In genomic region chr12:113152196-113152834, GRCh38 we compare ENCODE assay signal across 10 cellular contexts. TPM values are rescaled to one million over a fixed set of nuclear protein-coding genes. Genes with fewer than 3 reads are reported as not detected.
A peak's percentile ranks its signal among the peaks of the same experiment; 100 is the strongest.
DNase-seq lines count a peak whose midpoint lies in the region; ATAC-seq and TF ChIP-seq lines count a peak whose summit lies in the region.
"Had no signal": no experiment of that assay in that cellular context is flagged by ENCODE, and none has a peak within 500 bp of the region (broad histone marks: within the 10 kb centered on the region; RNA-seq: fewer than 3 reads in every experiment).

No MANE protein-coding gene starts in this region.

- no peak overlapping the region for H3K27ac ChIP-seq in lower lobe of right lung

- peaks cover 55% of the 10 kb centered on the region for H3K27me3 ChIP-seq in lower lobe of right lung (ENCODE audit: low read depth)

- in situ Hi-C loops in KBM-7 (cut with MboI; ENCODE audit: low pct_unique_long_range_greater_than_20kb, low sequenced_read_pairs) = no loop called here

- intact Hi-C loops in lower lobe of right lung (cut with DNase I) = no loop called here

- H3K4me1 ChIP-seq in lower lobe of right lung = peaks cover 27% of the 10 kb centered on the region

- peak overlapping the region; percentile 73 for H3K4me3 Mint-ChIP-seq in stimulated activated naive CD8-positive, alpha-beta T cell treated with anti-CD3 and anti-CD28 coated beads, Interleukin-15, Interleukin-2, amounts not matched to agents 100 ng/mL and 50 ng/mL, for 24 hours
- peak overlapping the region; percentile 71 for H3K4me3 Mint-ChIP-seq in activated naive CD8-positive, alpha-beta T cell

- ATAC-seq in stimulated activated naive CD8-positive, alpha-beta T cell treated with anti-CD3 and anti-CD28 coated beads, Interleukin-15, Interleukin-2, amounts not matched to agents 100 U/mL and 50 U/mL, for 24 hours = no peak
- ATAC-seq in lower lobe of right lung = no peak
- no peak for ATAC-seq in activated CD4-positive, CD25-positive, alpha-beta regulatory T cell treated with anti-CD3 and anti-CD28 coated beads, Interleukin-2, amount 50 U/mL, for 24 hours
- no peak for ATAC-seq in GM18909 (IDR thresholded peaks at IDR 0.05; ENCODE audit: poor library complexity, unreplicated experiment)

- H3K9me3 ChIP-seq in lower lobe of right lung = no peaks in the 10 kb centered on the region

- H3K4me3 ChIP-seq in lower lobe of right lung = peak overlapping the region; percentile 55

- no peaks in the 10 kb centered on the region for H3K9me3 Mint-ChIP-seq in stimulated activated naive CD8-positive, alpha-beta T cell treated with anti-CD3 and anti-CD28 coated beads, Interleukin-15, Interleukin-2, amounts not matched to agents 100 ng/mL and 50 ng/mL, for 24 hours
- peaks cover 3% of the 10 kb centered on the region for H3K9me3 Mint-ChIP-seq in activated naive CD8-positive, alpha-beta T cell (ENCODE audit: low read depth)

- no peaks in the 10 kb centered on the region for H3K36me3 ChIP-seq in lower lobe of right lung

- H3K4me1 Mint-ChIP-seq in stimulated activated naive CD8-positive, alpha-beta T cell treated with anti-CD3 and anti-CD28 coated beads, Interleukin-15, Interleukin-2, amounts not matched to agents 100 ng/mL and 50 ng/mL, for 24 hours (ENCODE audit: low read depth) = peaks cover 35% of the 10 kb centered on the region
- peaks cover 24% of the 10 kb centered on the region for H3K4me1 Mint-ChIP-seq in activated naive CD8-positive, alpha-beta T cell (ENCODE audit: low read depth)

- peaks cover 17% of the 10 kb centered on the region for H3K27me3 Mint-ChIP-seq in stimulated activated naive CD8-positive, alpha-beta T cell treated with anti-CD3 and anti-CD28 coated beads, Interleukin-15, Interleukin-2, amounts not matched to agents 100 ng/mL and 50 ng/mL, for 24 hours
- no peaks in the 10 kb centered on the region for H3K27me3 Mint-ChIP-seq in activated naive CD8-positive, alpha-beta T cell

- H3K27ac Mint-ChIP-seq in stimulated activated naive CD8-positive, alpha-beta T cell treated with anti-CD3 and anti-CD28 coated beads, Interleukin-15, Interleukin-2, amounts not matched to agents 100 ng/mL and 50 ng/mL, for 24 hours = no peak overlapping the region
- H3K27ac Mint-ChIP-seq in activated naive CD8-positive, alpha-beta T cell = peak overlapping the region; percentile 51

- TF ChIP-seq CTCF in lower lobe of right lung (IDR thresholded peaks at IDR 0.05) = no peak

- DNase-seq in stimulated activated naive CD8-positive, alpha-beta T cell treated with anti-CD3 and anti-CD28 coated beads, Interleukin-15, Interleukin-2, amounts not matched to agents 100 U/mL and 50 U/mL, for 24 hours = no peak
- DNase-seq in lower lobe of right lung (no peak), KBM-7 (no peak)
- DNase-seq in stimulated activated CD4-positive, alpha-beta T cell treated with anti-CD3 and anti-CD28 coated beads, Interleukin-4, amount 100 ng/mL, for 24 hours = no peak
- DNase-seq: cortex of kidney had no signal

- H3K36me3 Mint-ChIP-seq in stimulated activated naive CD8-positive, alpha-beta T cell treated with anti-CD3 and anti-CD28 coated beads, Interleukin-15, Interleukin-2, amounts not matched to agents 100 ng/mL and 50 ng/mL, for 24 hours (ENCODE audit: low read depth) = peaks cover 6% of the 10 kb centered on the region
- no peaks in the 10 kb centered on the region for H3K36me3 Mint-ChIP-seq in activated naive CD8-positive, alpha-beta T cell

RNA-seq across cellular contexts. Expression of gene CFAP73, which starts 2.8 kb away (rescaled TPM):
- total RNA-seq in lower lobe of right lung = 7.3 TPM
- total RNA-seq: Daoy had no signal

RNA-seq across cellular contexts. Expression of gene RASAL1, which starts 16.8 kb away (rescaled TPM):
- 0.41 TPM for total RNA-seq in lower lobe of right lung

RNA-seq across cellular contexts. Expression of gene DDX54, which starts 33.0 kb away (rescaled TPM):
- 54.9 TPM for total RNA-seq in lower lobe of right lung

RNA-seq across cellular contexts. Expression of gene RITA1, which starts 33.2 kb away (rescaled TPM):
- 14.2 TPM for total RNA-seq in lower lobe of right lung
